ENCODE assay signal across 8 cellular contexts in genomic region chr19:290539-291521, GRCh38. TPM values are rescaled to one million over a fixed set of nuclear protein-coding genes. Genes with fewer than 3 reads are reported as not detected.
DNase-seq lines count a peak whose midpoint lies in the region; ATAC-seq and TF ChIP-seq lines count a peak whose summit lies in the region.

Gene PLPP2, minus strand, starts transcription at chr19:291403. Its CDS starts 67 bp downstream, at chr19:291336.

- H3K27ac ChIP-seq in SJSA1 (peak within 1 kb of the TSS; percentile 15; the same call in 1 of the 2 replicates), upper lobe of right lung (peak within 1 kb of the TSS; percentile 6)

- no peak within 1 kb of the TSS for H3K27ac Mint-ChIP-seq in endothelial cell (ENCODE audit: unreplicated experiment)

- DNase-seq in DMS79 (lab: John Stamatoyannopoulos, UW) (peak; percentile 19), DMS79 treated with DMSO at 0.1 percent for 48 hours (lab: John Stamatoyannopoulos, UW) (no peak), SJSA1 (ENCODE audit: low read depth in 1 of 2, low spot score in 2 of 2) (peak in 1 of 2 experiments; percentile 41), endothelial cell (ENCODE audit: low spot score) (no peak), mucosa of descending colon (peak; percentile 65 to 83 (median 82)), upper lobe of right lung (peak; percentile 80)
- no peak for DNase-seq in activated CD4-positive, alpha-beta T cell treated with anti-CD3 and anti-CD28 coated beads, Interleukin-2, amount 50 U/mL, for 4 hours

- ATAC-seq in mucosa of descending colon (peak; percentile 45), upper lobe of right lung (peak; percentile 37), GM18498 (IDR thresholded peaks at IDR 0.05; ENCODE audit: unreplicated experiment) (no peak)

- peak within 1 kb of the TSS; percentile 80 for H3K4me3 Mint-ChIP-seq in endothelial cell (ENCODE audit: unreplicated experiment)

- H3K27me3 Mint-ChIP-seq in endothelial cell (ENCODE audit: unreplicated experiment), result peaks cover 16% of the 10 kb centered on the region

- peaks cover 12% of the 10 kb centered on the region for H3K4me1 ChIP-seq in SJSA1 (replicated peaks)
- peaks cover 27% of the 10 kb centered on the region for H3K4me1 ChIP-seq in mucosa of descending colon (ENCODE audit: low read depth)
- H3K4me1 ChIP-seq in upper lobe of right lung, result peaks cover 26% of the 10 kb centered on the region

- H3K9me3 ChIP-seq in SJSA1 (replicated peaks) (0 out of 2 replicates have a peak, but pooled peaks cover 5% of the 10 kb centered on the region), mucosa of descending colon (no peaks in the 10 kb centered on the region), upper lobe of right lung (no peaks in the 10 kb centered on the region)

- no peaks in the 10 kb centered on the region for H3K36me3 ChIP-seq in SJSA1
- no peaks in the 10 kb centered on the region for H3K36me3 ChIP-seq in mucosa of descending colon (ENCODE audit: low read depth)
- H3K36me3 ChIP-seq in upper lobe of right lung, result no peaks in the 10 kb centered on the region

- H3K4me3 ChIP-seq in SJSA1 (peak within 1 kb of the TSS; percentile 44), mucosa of descending colon (peak within 1 kb of the TSS; percentile 36), upper lobe of right lung (peak within 1 kb of the TSS; percentile 36)

- peaks cover 5% of the 10 kb centered on the region for H3K4me1 Mint-ChIP-seq in endothelial cell (ENCODE audit: unreplicated experiment)

- intact Hi-C loops in mucosa of descending colon (cut with DNase I, micrococcal nuclease), result no loop called here
- intact Hi-C loops in upper lobe of right lung (cut with DNase I), result no loop called here

- TF ChIP-seq CTCF in endothelial cell (IDR thresholded peaks at IDR 0.05; ENCODE audit: unreplicated experiment) (no peak), mucosa of descending colon (IDR thresholded peaks at IDR 0.05) (no peak), upper lobe of right lung (IDR thresholded peaks at IDR 0.05) (no peak)

- no peaks in the 10 kb centered on the region for H3K9me3 Mint-ChIP-seq in endothelial cell (ENCODE audit: unreplicated experiment)

- H3K27me3 ChIP-seq in SJSA1 (replicated peaks) (peaks cover 29% of the 10 kb centered on the region), upper lobe of right lung (peaks cover 45% of the 10 kb centered on the region)

- peaks cover 3% of the 10 kb centered on the region for H3K36me3 Mint-ChIP-seq in endothelial cell (ENCODE audit: low read depth, unreplicated experiment)

RNA-seq across cellular contexts. Expression of gene PLPP2, which starts in this region (rescaled TPM):
- 7.3 and 18.5 TPM in 2 replicates for total RNA-seq in SJSA1 (2014; rRNA removed; shearing (Covaris generic))
- total RNA-seq in endothelial cell (ENCODE audit: unreplicated experiment) (26.2 TPM), mucosa of descending colon (100 to 1,000 TPM in 1 of 3 donors, 10 to 100 TPM in 2; 41.9 to 107 (median 75.4) TPM), upper lobe of right lung (5.7 TPM)

Comparison
In these comparisons a context has a peak if more than half of its experiments do, and no peak if none do; other contexts are left out.
1. DNase-seq: peak in DMS79 (single experiment), mucosa of descending colon (3 of 3) and upper lobe of right lung (single experiment); none in DMS79 treated with DMSO at 0.1 percent for 48 hours (single experiment), endothelial cell (single experiment) and activated CD4-positive, alpha-beta T cell treated with anti-CD3 and anti-CD28 coated beads, Interleukin-2, amount 50 U/mL, for 4 hours (0 of 2).
2. Peak in every context shown above with its lines, with median percentiles within 50 percentile points of each other: H3K4me3 ChIP-seq.